22 cellular contexts compared by ENCODE assay signal in genomic region chr10:29240991-29241660, GRCh38. TPM values are rescaled to one million over a fixed set of nuclear protein-coding genes. Genes with fewer than 3 reads are reported as not detected.
A peak's percentile ranks its signal among the peaks of the same experiment; 100 is the strongest.
DNase-seq lines count a peak whose midpoint lies in the region; TF ChIP-seq lines count a peak whose summit lies in the region.
"Had no signal": no experiment of that assay in that cellular context is flagged by ENCODE, and none has a peak within 500 bp of the region (broad histone marks: within the 10 kb centered on the region; RNA-seq: fewer than 3 reads in every experiment).

No MANE protein-coding gene starts in this region.

- intact Hi-C loops in posterior vena cava (cut with DNase I), result no loop called here

- no peak for TF ChIP-seq CTCF in fibroblast of lung (conservative IDR thresholded peaks at IDR 0.05 in 1 of 2, IDR thresholded peaks at IDR 0.05 in 1 of 2; ENCODE audit: low read depth in 1 of 2, low read length in 2 of 2)
- no peak for TF ChIP-seq CTCF in osteoblast (IDR thresholded peaks at IDR 0.05; ENCODE audit: extremely low read depth, low read depth, low read length)

- H3K9ac ChIP-seq in fibroblast of lung (ENCODE audit: insufficient read depth, low read length), result no peak overlapping the region
- H3K9ac ChIP-seq: GM23248 had no signal

- H3K36me3 ChIP-seq in MG63, result no peaks in the 10 kb centered on the region
- H3K36me3 ChIP-seq in fibroblast of lung (ENCODE audit: control insufficient read depth, insufficient read depth, low read length), result no peaks in the 10 kb centered on the region
- no peaks in the 10 kb centered on the region for H3K36me3 ChIP-seq in osteoblast (ENCODE audit: insufficient read depth, low read length)
- H3K36me3 ChIP-seq: SJCRH30 had no signal

- H3K4me3 ChIP-seq in MG63 (no peak overlapping the region), fibroblast of lung (replicated peaks in 1 of 4; ENCODE audit: control extremely low read depth in 1 of 4, insufficient read depth in 1 of 4, low read depth in 3 of 4, low read length in 4 of 4) (no peak overlapping the region), osteoblast (ENCODE audit: insufficient read depth, low read length) (no peak overlapping the region)
- H3K4me3 ChIP-seq: GM23248, PC-9, SJCRH30 had no signal

- H3K4me1 ChIP-seq in fibroblast of lung (ENCODE audit: control insufficient read depth, extremely low read depth, insufficient read depth, low read length) (no peaks in the 10 kb centered on the region), osteoblast (ENCODE audit: insufficient read depth, low read length) (no peaks in the 10 kb centered on the region)

- DNase-seq in AG08395 (ENCODE audit: low spot score), result peak; percentile 32
- peak; percentile 24 for DNase-seq in MG63
- peak in 1 of 2 donors; percentile 48 for DNase-seq in fibroblast of lung (ENCODE audit: low read depth in 2 of 2)
- no peak for DNase-seq in osteoblast (ENCODE audit: insufficient read length, low spot score, missing footprints)
- no peak for DNase-seq in T-helper 1 cell
- DNase-seq in DMS 273 treated with DMSO at 0.1 percent for 48 hours (lab: John Stamatoyannopoulos, UW), result no peak
- no peak for DNase-seq in NCI-H1105 treated with DMSO at 0.1 percent for 48 hours (lab: John Stamatoyannopoulos, UW)
- no peak for DNase-seq in posterior vena cava (ENCODE audit: low spot score)
- DNase-seq: activated CD4-positive, alpha-beta T cell treated with anti-CD3 and anti-CD28 coated beads, Interleukin-2, amount 50 U/mL, for 48 hours; amniotic stem cell; GM23248; KBM-7; NCI-H1694 treated with DMSO at 0.1 percent for 48 hours; NCI-H748 treated with DMSO at 0.1 percent for 48 hours; PC-9; SJCRH30; stimulated activated CD8-positive, alpha-beta memory T cell treated with anti-CD3 and anti-CD28 coated beads, Interleukin-4, amount 100 ng/mL, for 48 hours had no signal

- no peaks in the 10 kb centered on the region for H4K20me1 ChIP-seq in fibroblast of lung (ENCODE audit: control insufficient read depth, extremely low read depth, insufficient read depth, low read length)
- H4K20me1 ChIP-seq in osteoblast (ENCODE audit: insufficient read depth, low read length), result no peaks in the 10 kb centered on the region

- H3K9me3 ChIP-seq in MG63, result no peaks in the 10 kb centered on the region
- H3K9me3 ChIP-seq in fibroblast of lung (ENCODE audit: control insufficient read depth, insufficient read depth, low read depth, low read length), result no peaks in the 10 kb centered on the region
- no peaks in the 10 kb centered on the region for H3K9me3 ChIP-seq in osteoblast (ENCODE audit: low read depth, low read length)
- H3K9me3 ChIP-seq: SJCRH30 had no signal

- no peak overlapping the region for H3K27ac ChIP-seq in fibroblast of lung (ENCODE audit: insufficient read depth, low read length)
- H3K27ac ChIP-seq in osteoblast (ENCODE audit: low read depth, low read length), result no peak overlapping the region
- H3K27ac ChIP-seq: C4-2B, GM23248, PC-9, SJCRH30 had no signal

- H3K27me3 ChIP-seq in MG63 (no peaks in the 10 kb centered on the region), fibroblast of lung (ENCODE audit: control insufficient read depth, insufficient read depth, low read length) (peaks cover 3% of the 10 kb centered on the region), osteoblast (ENCODE audit: insufficient read depth, low read length) (peaks cover 16% of the 10 kb centered on the region)

- H3K4me2 ChIP-seq in fibroblast of lung (ENCODE audit: extremely low read depth, insufficient read depth, low read length), result no peak overlapping the region
- H3K4me2 ChIP-seq in osteoblast (ENCODE audit: insufficient read depth, low read length), result peak overlapping the region; percentile 24
- H3K4me2 ChIP-seq: PC-9 had no signal

- H3K79me2 ChIP-seq in fibroblast of lung (ENCODE audit: control insufficient read depth, insufficient read depth, low read length) (no peaks in the 10 kb centered on the region), osteoblast (ENCODE audit: insufficient read depth, low read length) (no peaks in the 10 kb centered on the region)

- H2AFZ ChIP-seq in fibroblast of lung (ENCODE audit: low read length) (peak overlapping the region; percentile 20), osteoblast (ENCODE audit: low read length) (peak overlapping the region; percentile 64)
- H2AFZ ChIP-seq: GM23248, PC-9 had no signal

RNA-seq across cellular contexts. Expression of gene LYZL1, which starts 47.7 kb away (rescaled TPM):
- total RNA-seq in MG63 (2014; rRNA removed; shearing (Covaris generic); ENCODE audit: low replicate concordance), result not detected in 2 replicates
- total RNA-seq in fibroblast of lung (not detected in 2 replicates), osteoblast (not detected in 2 replicates), posterior vena cava (not detected)
- polyA plus RNA-seq in fibroblast of lung, result not detected in 2 replicates
- polyA plus RNA-seq in fibroblast of lung (2012), result not detected in 2 replicates
- not detected in 2 replicates for polyA minus RNA-seq in fibroblast of lung (ENCODE audit: low replicate concordance)
- total RNA-seq: epithelial cell of proximal tubule; GM23248; PC-9; SJCRH30; subcutaneous adipose tissue; T-helper 2 cell treated with Interferon-gamma antibody and Interleukin-4, amounts not matched to agents 100 ng/mL and 5 ng/mL, for 36 hours had no signal
- polyA plus RNA-seq: GM23248, neural cell had no signal

Comparison
In these comparisons a context has a peak if more than half of its experiments do, and no peak if none do; other contexts are left out.
1. DNase-seq: peak in AG08395 (single experiment) and MG63 (single experiment); none in osteoblast (single experiment), T-helper 1 cell (0 of 5), DMS 273 treated with DMSO at 0.1 percent for 48 hours (single experiment), NCI-H1105 treated with DMSO at 0.1 percent for 48 hours (single experiment) and posterior vena cava (single experiment).